12 cellular contexts compared by ENCODE assay signal in the genomic region with DNA sequence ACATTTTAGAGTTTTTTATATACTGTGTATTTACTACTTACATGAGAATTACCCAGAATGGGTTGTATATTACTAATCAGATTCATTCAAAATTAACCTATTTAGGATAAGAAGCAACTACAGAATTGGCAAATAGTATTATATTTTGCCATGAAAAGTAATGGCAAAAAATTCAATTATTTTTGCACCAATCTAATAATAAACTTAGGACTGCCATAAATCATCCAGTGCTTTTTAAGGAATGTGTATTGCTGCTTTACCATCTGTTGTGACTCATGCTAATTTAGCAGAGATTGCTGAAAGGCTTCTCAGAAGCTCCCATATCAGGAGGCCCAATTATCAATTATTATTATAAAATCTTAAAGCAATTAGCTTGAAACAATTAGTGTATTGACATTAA. TPM values are rescaled to one million over a fixed set of nuclear protein-coding genes. Genes with fewer than 3 reads are reported as not detected.
"Had no signal": no experiment of that assay in that cellular context is flagged by ENCODE, and none has a peak within 500 bp of the region (broad histone marks: within the 10 kb centered on the region; RNA-seq: fewer than 3 reads in every experiment).

No MANE protein-coding gene starts in this region.

- H3K9ac ChIP-seq: GM23248 had no signal

- ATAC-seq: GM23338, HCT116 had no signal

- H3K27ac ChIP-seq: GM23248 had no signal

- H3K4me3 ChIP-seq: GM23248, GM23338, HAP-1 had no signal

- H3K4me2 ChIP-seq: GM23338 had no signal

- H3K9me3 ChIP-seq: HAP-1 had no signal

- DNase-seq: GM23248, GOT3, H7, H9, HCEC 1CT, HFFc6 had no signal

- H3K4me1 ChIP-seq: HAP-1 had no signal

- FAIRE-seq: H1, H54 had no signal

- H2AFZ ChIP-seq: GM23248, GM23338 had no signal

- H3K36me3 ChIP-seq: HAP-1 had no signal

RNA-seq across cellular contexts. Expression of a gene that starts 24.0 kb away (rescaled TPM):
- total RNA-seq: GM23248, H4, H7, HFFc6 had no signal
- polyA plus RNA-seq: GM23248 had no signal
